ENCODE assay signal across 8 cellular contexts in the genomic region with DNA sequence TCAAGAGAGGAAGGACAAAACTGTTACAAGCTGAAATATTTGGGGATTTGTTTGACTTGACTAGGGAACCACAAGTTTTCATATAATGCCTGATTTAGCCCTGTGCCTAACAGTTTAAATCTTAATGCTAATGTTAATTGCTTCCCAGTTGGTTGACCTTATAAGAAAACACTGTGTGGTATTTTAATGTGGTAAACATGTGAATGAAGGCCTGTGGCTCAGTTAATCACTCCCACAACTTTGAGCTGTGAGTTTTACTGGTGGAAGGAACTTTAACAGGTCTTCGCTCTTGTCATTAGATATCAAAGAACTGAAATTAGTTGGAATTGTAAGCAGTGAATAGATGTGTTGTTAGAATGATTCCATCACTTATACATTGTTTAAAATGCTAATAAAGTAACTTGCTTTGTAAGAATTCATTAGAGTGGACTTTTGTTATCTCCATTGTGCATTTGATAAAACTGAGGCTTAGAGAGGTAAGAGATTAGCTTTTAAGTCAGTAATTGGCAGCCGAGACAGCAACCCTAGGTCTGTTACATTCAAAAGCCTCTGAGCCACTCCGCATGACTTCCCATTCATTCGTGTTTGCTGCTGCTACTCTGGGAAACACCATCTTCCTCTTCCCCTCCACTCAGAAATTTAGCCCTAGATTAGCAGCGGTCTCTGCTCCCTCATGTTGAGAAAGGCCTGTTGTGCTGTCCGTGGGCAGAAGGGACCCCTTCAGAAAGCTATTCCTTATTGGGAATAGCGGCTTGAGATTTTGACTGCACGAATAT. TPM values are rescaled to one million over a fixed set of nuclear protein-coding genes. Genes with fewer than 3 reads are reported as not detected.
DNase-seq lines count a peak whose midpoint lies in the region; ATAC-seq, FAIRE-seq and TF ChIP-seq lines count a peak whose summit lies in the region.

No MANE protein-coding gene starts in this region.

- no peak for TF ChIP-seq EP300 in GM12878 (IDR thresholded peaks at IDR 0.05; ENCODE audit: borderline replicate concordance in 1 of 2, control insufficient read depth in 1 of 2, low read depth in 2 of 2, low read length in 2 of 2)

- H3K9me3 ChIP-seq in AG04450 (ENCODE audit: control insufficient read depth, insufficient read depth, low read length) = no peaks in the 10 kb centered on the region; the same call in 1 of the 2 replicates
- H3K9me3 ChIP-seq in GM12878 (replicated peaks; ENCODE audit: control insufficient read depth, insufficient read depth, low read length) = no peaks in the 10 kb centered on the region
- no peaks in the 10 kb centered on the region for H3K9me3 ChIP-seq in thyroid gland

- no TSS peak for BruUV-seq in GM12878 (replicated peaks; lab: Mats Ljungman, UMichigan)

- POLR2A ChIA-PET in AG04450 (lab: Yijun Ruan, JAX) (interaction anchor here (0.6 kb wide), 1 partner anchor 13 kb away, joined by 3 read pairs; no protein-coding TSS in a partner anchor), GM12878 (lab: Charles Lee) (interaction anchor here (0.6 to 1.0 kb wide), 5 partner anchors 10 to 636 kb away, joined by 3 to 5 read pairs (median 3); no protein-coding TSS in a partner anchor)

- H3K27ac ChIP-seq in AG04450 (ENCODE audit: low read depth, low read length) = peak overlapping the region; percentile 47
- peak overlapping the region; percentile 88 for H3K27ac ChIP-seq in GM12878 (ENCODE audit: control insufficient read depth, insufficient read depth)
- H3K27ac ChIP-seq in thyroid gland = peak overlapping the region in 1 of 3 donors; percentile 96

- TF ChIP-seq POLR2A in GM12878 (IDR thresholded peaks at IDR 0.05; ENCODE audit: low read depth, low read length) (no peak), thyroid gland (IDR thresholded peaks at IDR 0.05) (no peak)

- intact Hi-C loops in GM12878 (cut with micrococcal nuclease; ENCODE audit: unreplicated experiment) = loop anchor here (5.0 kb wide), 2 partner anchors 161 to 229 kb away; partner anchors contain the start of genes KICS2 and RASSF3
- intact Hi-C loops in thyroid gland (cut with DNase I) = loop anchor here (5.0 kb wide), 1 partner anchor 49 kb away; the partner anchor contains the start of gene XPOT

- peak overlapping the region; percentile 93 for H3K9ac ChIP-seq in GM12878 (ENCODE audit: control insufficient read depth, insufficient read depth, low read length)

- peak; percentile 79 for FAIRE-seq in GM12878 (lab: Jason Lieb, UNC)

- no peaks in the 10 kb centered on the region; the same call in 1 of the 2 replicates for H3K4me1 ChIP-seq in GM12878 (ENCODE audit: control insufficient read depth, insufficient read depth, low read length)
- H3K4me1 ChIP-seq in thyroid gland = peaks cover 0 to 17% of the 10 kb centered on the region in 2 donors

- H3K79me2 ChIP-seq in GM12878 (ENCODE audit: control insufficient read depth, insufficient read depth, low read length) = peaks cover 46% of the 10 kb centered on the region

- ATAC-seq in GM12878 (peak; percentile 38), GM21526 (IDR thresholded peaks at IDR 0.05; ENCODE audit: low FRiP score, unreplicated experiment) (no peak)

- H3K4me2 ChIP-seq in GM12878 (ENCODE audit: control insufficient read depth, insufficient read depth) = peak overlapping the region; percentile 85

- H3K4me3 ChIP-seq in AG04450 (ENCODE audit: low read depth, low read length) (peak overlapping the region; percentile 85), GM12865 (ENCODE audit: low read depth, low read length) (peak overlapping the region; percentile 57), GM12878 (peak overlapping the region; percentile 97), thyroid gland (replicated peaks in 1 of 3) (peak overlapping the region in 2 of 3 donors; percentile 95 to 100)

- WGBS in GM12878 (ENCODE audit: insufficient coverage, insufficient replicate concordance, low lambda C conversion rate, missing lambda C conversion rate) = 13% methylated on average over 8 of the region's 8 CpGs
- WGBS in thyroid gland, 2 donors = 19 to 21% methylated on average over 8 of the region's 8 CpGs

- peak overlapping the region; percentile 98 for H2AFZ ChIP-seq in GM12878 (ENCODE audit: control insufficient read depth, low read depth, low read length)

- DNase-seq in AG04450 (ENCODE audit: low read depth, low spot score) = no peak
- DNase-seq in GM12865 (ENCODE audit: low read depth) = peak; percentile 45
- peak; percentile 66 for DNase-seq in NCI-H748 (lab: John Stamatoyannopoulos, UW; ENCODE audit: unreplicated experiment)
- DNase-seq in GM12878 (ENCODE audit: low read depth, low spot score) = no peak
- peak; percentile 42 for DNase-seq in left kidney (ENCODE audit: low read depth, low spot score)
- no peak for DNase-seq in thyroid gland
- no peak for DNase-seq in DMS79 (lab: John Stamatoyannopoulos, UW)

- SMC1A ChIA-PET in GM12878 (lab: Charles Lee; ENCODE audit: uncharacterized antibody, unreplicated experiment) = interaction anchor here (0.8 to 2.2 kb wide), 8 partner anchors 9 to 46 kb away, joined by 3 to 9 read pairs (median 4); partner anchors contain the start of gene XPOT

- H3K36me3 ChIP-seq in GM12878 (ENCODE audit: control insufficient read depth in 2 of 2, insufficient read depth in 2 of 2, low read length in 1 of 2) (peaks cover 2 to 14% of the 10 kb centered on the region in 2 experiments; a peak in 3 of 4 replicates), thyroid gland (peaks cover 0 to 8% of the 10 kb centered on the region in 2 donors)

- no peaks in the 10 kb centered on the region for H3K27me3 ChIP-seq in AG04450 (ENCODE audit: control insufficient read depth, insufficient read depth, low read length)
- no peaks in the 10 kb centered on the region for H3K27me3 ChIP-seq in GM12878 (replicated peaks in 1 of 2; ENCODE audit: control insufficient read depth in 2 of 2, insufficient read depth in 2 of 2, low read length in 1 of 2)
- H3K27me3 ChIP-seq in thyroid gland = no peaks in the 10 kb centered on the region

- no peak for TF ChIP-seq RAD21 in GM12878 (IDR thresholded peaks at IDR 0.05; ENCODE audit: insufficient read depth, low read depth, low read length)

- no peaks in the 10 kb centered on the region for H4K20me1 ChIP-seq in GM12878 (ENCODE audit: control insufficient read depth, insufficient read depth)

- TF ChIP-seq CTCF in AG04450 (IDR thresholded peaks at IDR 0.05; ENCODE audit: low read depth, low read length) = no peak
- TF ChIP-seq CTCF in GM12865 (IDR thresholded peaks at IDR 0.05; ENCODE audit: insufficient read depth, low read depth, low read length, missing control alignments) = no peak
- TF ChIP-seq CTCF in GM12878 (IDR thresholded peaks at IDR 0.05 in 2 of 3, conservative IDR thresholded peaks at IDR 0.05 in 1 of 3; ENCODE audit: control insufficient read depth in 2 of 3, extremely low read depth in 1 of 3, insufficient read depth in 1 of 3, low read depth in 3 of 3, low read length in 3 of 3) = no peak
- TF ChIP-seq CTCF in thyroid gland (IDR thresholded peaks at IDR 0.05) = no peak

- in situ Hi-C loops in GM12878 (cut with MboI) = no loop called here

- RAD21 ChIA-PET in GM12878 (lab: Charles Lee; ENCODE audit: unreplicated experiment) = interaction anchor here (1.6 kb wide), 1 partner anchor 47 kb away, joined by 4 read pairs; the partner anchor contains the start of gene XPOT

- CTCF ChIA-PET in AG04450 (lab: Charles Lee) (interaction anchor here (0.9 kb wide), 1 partner anchor 9 kb away, joined by 3 read pairs; no protein-coding TSS in a partner anchor), GM12878 (lab: Yijun Ruan, JAX) (interaction anchor here (1.4 kb wide), 1 partner anchor 47 kb away, joined by 3 read pairs; no protein-coding TSS in a partner anchor)

TF ChIP-seq in GM12878, 131 proteins besides CTCF, POLR2A, EP300 and RAD21 (continues in another document):
- TF ChIP-seq ESRRA (IDR thresholded peaks at IDR 0.05; ENCODE audit: low read length) = no peak

RNA-seq across cellular contexts. Expression of gene TBK1, which starts 1.0 kb away (rescaled TPM):
- polyA plus RNA-seq in AG04450 (2011; rRNA removed) (17.8 and 27.2 TPM in 2 replicates), GM12878 (2011; rRNA removed) (40.2 and 74.6 TPM in 2 replicates), GM12878 (2014; fragmentation: Illumina TruSeq; extraction: Trizol) (39.2 and 48.0 TPM in 2 replicates), GM12878 (2014; fragmentation: Nextera tagmentation; extraction: Ambion mirVana) (10 to 100 TPM; 13.4 to 18.0 TPM), GM12878 (2014; rRNA removed) (24.7 and 31.0 TPM in 2 replicates), GM12878 (2016; fragmentation: Nextera tagmentation; extraction: Ambion mirVana) (10 to 100 TPM; 48.2 to 49.3 TPM)
- polyA minus RNA-seq in AG04450 (2011; rRNA and poly(A)+ RNA removed) = 8.2 and 17.5 TPM in 2 replicates
- total RNA-seq in GM12878 (2013; cell fraction: nucleolus; rRNA removed) = 102 and 103 TPM in 2 replicates
- total RNA-seq in GM12878 (2014; rRNA removed) (36.1 and 43.8 TPM in 2 replicates), GM12878 (2014; rRNA removed; fragmentation: Illumina TruSeq; extraction: Trizol) (44.7 and 47.1 TPM in 2 replicates), GM12878 (2021) (22.6 and 28.5 TPM in 2 replicates), thyroid gland (10 to 100 TPM; 27.7 to 42.1 (median 33.4) TPM)
- polyA plus RNA-seq in GM12878 (2011; ENCODE audit: low read depth) = 8.6 TPM
- polyA plus RNA-seq in GM12878 (2011; cell fraction: cytosol; rRNA removed) = 7.5 and 8.4 TPM in 2 replicates
- 26.1 and 31.6 TPM in 2 replicates for polyA plus RNA-seq in GM12878 (2011; cell fraction: nucleus; rRNA removed)
- 17.2 and 21.2 TPM in 2 replicates for polyA plus RNA-seq in GM12878 (2012)
- 15.3 and 25.0 TPM in 2 replicates for polyA minus RNA-seq in GM12878 (2011; rRNA and poly(A)+ RNA removed)
- 10.3 and 12.6 TPM in 2 replicates for polyA minus RNA-seq in GM12878 (2011; cell fraction: cytosol; rRNA and poly(A)+ RNA removed)
- polyA minus RNA-seq in GM12878 (2011; cell fraction: nucleus; rRNA and poly(A)+ RNA removed) = 20.8 and 33.4 TPM in 2 replicates

RNA-seq across cellular contexts. Expression of gene XPOT, which starts 46.7 kb away (rescaled TPM):
- polyA plus RNA-seq in AG04450 (2011; rRNA removed) (127 and 183 TPM in 2 replicates), GM12878 (2011; rRNA removed) (60.0 and 87.4 TPM in 2 replicates), GM12878 (2014; fragmentation: Illumina TruSeq; extraction: Trizol) (63.2 and 73.4 TPM in 2 replicates), GM12878 (2014; fragmentation: Nextera tagmentation; extraction: Ambion mirVana) (10 to 100 TPM; 11.9 to 14.8 TPM), GM12878 (2014; rRNA removed) (33.3 and 40.9 TPM in 2 replicates), GM12878 (2016; fragmentation: Nextera tagmentation; extraction: Ambion mirVana) (10 to 100 TPM; 54.7 to 66.3 TPM)
- 68.1 and 123 TPM in 2 replicates for polyA minus RNA-seq in AG04450 (2011; rRNA and poly(A)+ RNA removed)
- 84.1 and 89.9 TPM in 2 replicates for total RNA-seq in GM12878 (2013; cell fraction: nucleolus; rRNA removed)
- total RNA-seq in GM12878 (2014; rRNA removed) (48.9 and 51.7 TPM in 2 replicates), GM12878 (2014; rRNA removed; fragmentation: Illumina TruSeq; extraction: Trizol) (52.3 and 54.7 TPM in 2 replicates), GM12878 (2021) (64.5 and 69.1 TPM in 2 replicates), thyroid gland (10 to 100 TPM; 54.7 to 85.5 (median 63.6) TPM)
- 22.2 TPM for polyA plus RNA-seq in GM12878 (2011; ENCODE audit: low read depth)
- 22.6 and 24.7 TPM in 2 replicates for polyA plus RNA-seq in GM12878 (2011; cell fraction: cytosol; rRNA removed)
- polyA plus RNA-seq in GM12878 (2011; cell fraction: nucleus; rRNA removed) = 50.1 and 56.8 TPM in 2 replicates
- polyA plus RNA-seq in GM12878 (2012) = 32.8 and 39.8 TPM in 2 replicates
- polyA minus RNA-seq in GM12878 (2011; rRNA and poly(A)+ RNA removed) = 36.2 and 49.0 TPM in 2 replicates
- polyA minus RNA-seq in GM12878 (2011; cell fraction: cytosol; rRNA and poly(A)+ RNA removed) = 22.5 and 23.0 TPM in 2 replicates
- 23.1 and 37.7 TPM in 2 replicates for polyA minus RNA-seq in GM12878 (2011; cell fraction: nucleus; rRNA and poly(A)+ RNA removed)

Comparison
In these comparisons a context has a peak if more than half of its experiments do, and no peak if none do; other contexts are left out.
1. DNase-seq: peak in GM12865 (single experiment), NCI-H748 (single experiment) and left kidney (single experiment); none in AG04450 (single experiment), GM12878 (single experiment), thyroid gland (0 of 2) and DMS79 (single experiment).
2. Peak in every context shown above with its lines, with median percentiles within 50 percentile points of each other: H3K4me3 ChIP-seq.